ENCODE assay signal across 8 cellular contexts in the genomic region with DNA sequence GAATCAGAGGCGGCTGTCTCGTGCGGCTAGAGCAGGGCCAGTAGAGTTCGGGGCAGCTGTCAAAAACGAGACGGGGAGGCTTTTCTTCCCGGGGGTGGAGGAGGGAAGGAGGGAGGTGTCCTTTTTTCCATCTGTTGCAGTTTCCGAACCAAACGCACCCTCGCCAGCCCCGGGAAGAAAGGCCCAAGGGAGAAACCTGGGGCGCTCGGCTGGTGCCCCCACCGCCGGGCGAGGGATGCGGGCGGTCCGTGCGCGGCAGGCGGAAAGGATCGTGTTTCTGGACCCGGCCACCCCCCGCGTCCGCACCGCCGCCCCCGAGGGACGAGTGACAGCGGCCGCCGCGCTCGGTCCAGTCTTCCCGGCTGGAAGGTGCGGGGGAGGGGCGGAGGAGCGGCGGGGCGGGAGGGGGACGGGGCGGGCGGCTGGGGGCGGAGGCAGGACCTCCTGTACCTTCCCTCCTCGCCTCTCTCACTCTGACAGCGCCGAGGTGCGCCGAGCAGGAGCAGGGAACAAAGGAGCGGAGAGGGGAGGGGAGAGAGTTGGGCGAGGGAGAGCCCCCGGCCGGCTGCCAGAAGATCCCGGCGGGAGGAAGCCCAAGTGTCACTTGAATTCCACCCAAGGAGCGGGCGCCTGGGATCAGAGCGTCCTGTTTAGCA. TPM values are rescaled to one million over a fixed set of nuclear protein-coding genes. Genes with fewer than 3 reads are reported as not detected.
A peak's percentile ranks its signal among the peaks of the same experiment; 100 is the strongest.
DNase-seq lines count a peak whose midpoint lies in the region; ATAC-seq and TF ChIP-seq lines count a peak whose summit lies in the region.

A gene (plus strand): TSS at position 471 of the 656 bp plus-strand sequence. CDS start 318 bp downstream, outside the sequence.

- H3K36me3 ChIP-seq in GM23338 (ENCODE audit: insufficient read depth) (no peaks in the 10 kb centered on the region), mucosa of rectum (ENCODE audit: control insufficient read depth in 2 of 2, insufficient read depth in 2 of 2, low read length in 2 of 2) (no peaks in the 10 kb centered on the region), stomach (no peaks in the 10 kb centered on the region)

- peak within 1 kb of the TSS; percentile 88 for H3K4me2 ChIP-seq in GM23338

- no peak for TF ChIP-seq CTCF in GM23338 (conservative IDR thresholded peaks at IDR 0.05; ENCODE audit: low read depth in 2 of 2)
- TF ChIP-seq CTCF in stomach (IDR thresholded peaks at IDR 0.05) = no peak

- peaks cover 4% of the 10 kb centered on the region; the same call in 1 of the 2 replicates for H4K20me1 ChIP-seq in GM23338 (replicated peaks; ENCODE audit: insufficient read depth)

- H3K9ac ChIP-seq in mucosa of rectum (ENCODE audit: low read depth in 1 of 2, low read length in 2 of 2) = peak within 1 kb of the TSS; percentile 100

- H3K4me3 Mint-ChIP-seq in GM23338 = peak within 1 kb of the TSS; percentile 98
- peak within 1 kb of the TSS; percentile 95 to 100 for H3K4me3 Mint-ChIP-seq in activated T-cell treated with anti-CD3 and anti-CD28 coated beads, Interleukin-2, amount 50 U/mL, for 72 hours

- ATAC-seq in GM23338 (peak; percentile 48), esophagus mucosa (peak; percentile 56), HG03378 (IDR thresholded peaks at IDR 0.05; ENCODE audit: unreplicated experiment) (no peak)
- no peak for ATAC-seq in activated T-cell treated with anti-CD3 and anti-CD28 coated beads, Interleukin-2, amount 50 U/mL, for 72 hours (replicated peaks in 1 of 2)

- no peaks in the 10 kb centered on the region for H3K9me2 ChIP-seq in GM23338 (ENCODE audit: insufficient read depth)

- 0 to 1% (median 0%) methylated on average over 14 to 60 of the region's 60 CpGs for WGBS in stomach, 5 donors

- peaks cover 28% of the 10 kb centered on the region for H3K4me1 Mint-ChIP-seq in GM23338
- peaks cover 52% of the 10 kb centered on the region for H3K4me1 Mint-ChIP-seq in activated T-cell treated with anti-CD3 and anti-CD28 coated beads, Interleukin-2, amount 50 U/mL, for 72 hours (ENCODE audit: low read depth)

- TF ChIP-seq EP300 in stomach (IDR thresholded peaks at IDR 0.05) = no peak

- H3K36me3 Mint-ChIP-seq in GM23338 (ENCODE audit: low read depth) = peaks cover 46% of the 10 kb centered on the region
- peaks cover 6 to 13% of the 10 kb centered on the region in 2 donors for H3K36me3 Mint-ChIP-seq in activated T-cell treated with anti-CD3 and anti-CD28 coated beads, Interleukin-2, amount 50 U/mL, for 72 hours (ENCODE audit: insufficient read depth in 2 of 2)

- H3K4me3 ChIP-seq in GM23338 = peak within 1 kb of the TSS; percentile 83
- H3K4me3 ChIP-seq in mucosa of rectum (ENCODE audit: low read length in 2 of 2) = peak within 1 kb of the TSS; percentile 88 to 96
- H3K4me3 ChIP-seq in stomach = peak within 1 kb of the TSS; percentile 69 to 86 (median 78)

- H3K9me3 ChIP-seq in mucosa of rectum (ENCODE audit: control insufficient read depth in 2 of 2, low read length in 2 of 2) (no peaks in the 10 kb centered on the region), stomach (no peaks in the 10 kb centered on the region)

- H3K27me3 Mint-ChIP-seq in GM23338 (ENCODE audit: insufficient read depth, low read depth, poor library complexity) = peaks cover 46% of the 10 kb centered on the region
- H3K27me3 Mint-ChIP-seq in activated T-cell treated with anti-CD3 and anti-CD28 coated beads, Interleukin-2, amount 50 U/mL, for 72 hours (ENCODE audit: low read depth) = no peaks in the 10 kb centered on the region

- no peak within 1 kb of the TSS for H2AFZ ChIP-seq in GM23338

- H3F3A ChIP-seq in GM23338 (replicated peaks; ENCODE audit: low read depth) = peaks cover 25% of the 10 kb centered on the region; the same call in 1 of the 2 replicates

- no peaks in the 10 kb centered on the region for H3K27me3 ChIP-seq in GM23338 (ENCODE audit: insufficient read depth)
- H3K27me3 ChIP-seq in mucosa of rectum (ENCODE audit: control insufficient read depth in 2 of 2, insufficient read depth in 2 of 2, low read length in 2 of 2) = no peaks in the 10 kb centered on the region
- H3K27me3 ChIP-seq in stomach = no peaks in the 10 kb centered on the region

- H3K79me2 ChIP-seq in GM23338 (replicated peaks; ENCODE audit: insufficient read depth) = peaks cover 61% of the 10 kb centered on the region

- H3K4me1 ChIP-seq in GM23338 (ENCODE audit: insufficient read depth) = peaks cover 21% of the 10 kb centered on the region
- H3K4me1 ChIP-seq in mucosa of rectum (ENCODE audit: control insufficient read depth in 2 of 2, insufficient read depth in 2 of 2, low read length in 2 of 2) = peaks cover 14 to 25% of the 10 kb centered on the region in 2 donors
- H3K4me1 ChIP-seq in stomach = peaks cover 18 to 42% (median 30%) of the 10 kb centered on the region in 4 donors

- H3K27ac ChIP-seq in GM23338 (ENCODE audit: low read depth) (peak within 1 kb of the TSS; percentile 73), mucosa of rectum (ENCODE audit: low read depth in 2 of 2, low read length in 2 of 2) (peak within 1 kb of the TSS; percentile 93 to 99), stomach (peak within 1 kb of the TSS; percentile 94 to 99 (median 99))

- peaks cover 17% of the 10 kb centered on the region for H3K9me3 Mint-ChIP-seq in GM23338
- H3K9me3 Mint-ChIP-seq in activated T-cell treated with anti-CD3 and anti-CD28 coated beads, Interleukin-2, amount 50 U/mL, for 72 hours = no peaks in the 10 kb centered on the region

- TF ChIP-seq POLR2A in stomach (IDR thresholded peaks at IDR 0.05) = peak in 1 of 4 donors; percentile 72

- H3K27ac Mint-ChIP-seq in GM23338 = peak within 1 kb of the TSS; percentile 97
- peak within 1 kb of the TSS; percentile 100 for H3K27ac Mint-ChIP-seq in activated T-cell treated with anti-CD3 and anti-CD28 coated beads, Interleukin-2, amount 50 U/mL, for 72 hours

- DNase-seq in AG20443 (ENCODE audit: low spot score) = peak; percentile 60
- DNase-seq in GM23338 (ENCODE audit: low spot score) = peak; percentile 82
- peak; percentile 97 for DNase-seq in NCI-H69 (lab: John Stamatoyannopoulos, UW)
- DNase-seq in activated T-cell treated with anti-CD3 and anti-CD28 coated beads, Interleukin-2, amount 50 U/mL, for 72 hours = peak; percentile 46 to 62
- DNase-seq in stomach = peak; percentile 83

- intact Hi-C loops in stomach (cut with DNase I; ENCODE audit: low total_unique reads) = loop anchor here (10.0 kb wide), 2 partner anchors 135 to 165 kb away; no protein-coding TSS in a partner anchor

TF ChIP-seq in GM23338, 12 proteins besides CTCF, POLR2A, EP300 and RAD21:
- TF ChIP-seq, protein P1, sequence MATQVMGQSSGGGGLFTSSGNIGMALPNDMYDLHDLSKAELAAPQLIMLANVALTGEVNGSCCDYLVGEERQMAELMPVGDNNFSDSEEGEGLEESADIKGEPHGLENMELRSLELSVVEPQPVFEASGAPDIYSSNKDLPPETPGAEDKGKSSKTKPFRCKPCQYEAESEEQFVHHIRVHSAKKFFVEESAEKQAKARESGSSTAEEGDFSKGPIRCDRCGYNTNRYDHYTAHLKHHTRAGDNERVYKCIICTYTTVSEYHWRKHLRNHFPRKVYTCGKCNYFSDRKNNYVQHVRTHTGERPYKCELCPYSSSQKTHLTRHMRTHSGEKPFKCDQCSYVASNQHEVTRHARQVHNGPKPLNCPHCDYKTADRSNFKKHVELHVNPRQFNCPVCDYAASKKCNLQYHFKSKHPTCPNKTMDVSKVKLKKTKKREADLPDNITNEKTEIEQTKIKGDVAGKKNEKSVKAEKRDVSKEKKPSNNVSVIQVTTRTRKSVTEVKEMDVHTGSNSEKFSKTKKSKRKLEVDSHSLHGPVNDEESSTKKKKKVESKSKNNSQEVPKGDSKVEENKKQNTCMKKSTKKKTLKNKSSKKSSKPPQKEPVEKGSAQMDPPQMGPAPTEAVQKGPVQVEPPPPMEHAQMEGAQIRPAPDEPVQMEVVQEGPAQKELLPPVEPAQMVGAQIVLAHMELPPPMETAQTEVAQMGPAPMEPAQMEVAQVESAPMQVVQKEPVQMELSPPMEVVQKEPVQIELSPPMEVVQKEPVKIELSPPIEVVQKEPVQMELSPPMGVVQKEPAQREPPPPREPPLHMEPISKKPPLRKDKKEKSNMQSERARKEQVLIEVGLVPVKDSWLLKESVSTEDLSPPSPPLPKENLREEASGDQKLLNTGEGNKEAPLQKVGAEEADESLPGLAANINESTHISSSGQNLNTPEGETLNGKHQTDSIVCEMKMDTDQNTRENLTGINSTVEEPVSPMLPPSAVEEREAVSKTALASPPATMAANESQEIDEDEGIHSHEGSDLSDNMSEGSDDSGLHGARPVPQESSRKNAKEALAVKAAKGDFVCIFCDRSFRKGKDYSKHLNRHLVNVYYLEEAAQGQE (IDR thresholded peaks at IDR 0.05; ENCODE audit: unreplicated experiment) = peak; percentile 30
- TF ChIP-seq POLR2AphosphoS5 (IDR thresholded peaks at IDR 0.05; ENCODE audit: low read depth) = peak; percentile 86
- no peak for TF ChIP-seq ZNF331 (CRISPR knock-in tag; IDR thresholded peaks at IDR 0.05; ENCODE audit: low read depth)

RNA-seq across cellular contexts. Expression of the gene that starts here (rescaled TPM):
- 286 and 294 TPM in 2 replicates for total RNA-seq in GM23338 (2014; rRNA removed; shearing (Covaris generic))
- polyA plus RNA-seq in GM23338 (2016; fragmentation: Nextera tagmentation; extraction: Ambion mirVana) = 288 and 316 TPM in 2 replicates
- 10 to 100 TPM; 60.0 to 70.0 TPM for total RNA-seq in activated T-cell treated with anti-CD3 and anti-CD28 coated beads, Interleukin-2, amount 50 U/mL, for 72 hours
- total RNA-seq in esophagus mucosa = 22.4 TPM
- total RNA-seq in stomach = 10 to 100 TPM; 18.7 to 87.6 (median 52.5) TPM
- 10 to 100 TPM; 51.5 to 65.3 (median 57.9) TPM for polyA plus RNA-seq in stomach

Comparison
In these comparisons a context has a peak if more than half of its experiments do, and no peak if none do; other contexts are left out.
1. ATAC-seq: peak in GM23338 (single experiment) and esophagus mucosa (single experiment); none in activated T-cell treated with anti-CD3 and anti-CD28 coated beads, Interleukin-2, amount 50 U/mL, for 72 hours (0 of 2) and HG03378 (single experiment).
2. Peak in every context shown above with its lines, with median percentiles within 50 percentile points of each other: DNase-seq, H3K27ac ChIP-seq and H3K4me3 ChIP-seq.